ENCODE assay signal across 19 cellular contexts in the genomic region with DNA sequence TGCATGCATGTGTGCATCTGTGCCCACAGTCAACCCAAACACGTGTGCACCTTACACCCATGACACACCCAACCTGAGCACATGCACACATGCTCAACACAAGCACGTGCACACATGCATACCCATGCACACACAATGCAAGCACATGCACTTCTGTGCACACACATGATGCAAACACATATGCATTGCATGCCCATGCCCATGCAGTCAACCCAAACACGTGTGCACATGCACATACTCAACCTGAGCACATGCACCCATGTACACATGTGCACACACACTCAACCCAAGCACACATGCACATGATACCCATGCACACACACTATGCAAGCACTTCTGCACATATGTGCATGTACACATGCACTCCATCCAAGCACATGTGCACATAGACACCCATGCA.
"Had no signal": no experiment of that assay in that cellular context is flagged by ENCODE, and none has a peak within 500 bp of the region (broad histone marks: within the 10 kb centered on the region; RNA-seq: fewer than 3 reads in every experiment).

No MANE protein-coding gene starts in this region.

- H3K4me1 ChIP-seq: colonic mucosa, gastrocnemius medialis, left ventricle myocardium inferior, psoas muscle, sigmoid colon, vagina had no signal

- H3K4me3 Mint-ChIP-seq: natural killer cell treated with Interleukin-12 subunit alpha and Interleukin-12 subunit beta and Interleukin-15 and Interleukin-18, amount 100 ng/mL, for 72 hours; type B pancreatic cell had no signal

- H3K36me3 Mint-ChIP-seq: type B pancreatic cell had no signal

- H3K36me3 ChIP-seq: colonic mucosa, gastrocnemius medialis, heart right ventricle, left ventricle myocardium inferior, sigmoid colon, vagina had no signal

- H3K27ac Mint-ChIP-seq: natural killer cell treated with Interleukin-12 subunit alpha and Interleukin-12 subunit beta and Interleukin-15 and Interleukin-18, amount 100 ng/mL, for 72 hours; type B pancreatic cell had no signal

- DNase-seq: colonic mucosa; effector CD4-positive, alpha-beta T cell; gastrocnemius medialis; heart right ventricle; hypothalamus; islet precursor cell; left ventricle myocardium inferior; mesenchymal stem cell; midbrain; psoas muscle; retina; sigmoid colon; stimulated activated CD4-positive, alpha-beta T cell treated with anti-CD3 and anti-CD28 coated beads, Interleukin-12 subunit alpha, Interleukin-12 subunit beta, amount 100 ng/mL, for 4 hours; stimulated activated naive CD4-positive, alpha-beta T cell treated with Interleukin-2 at 50 U/mL for 16 hours had no signal

- H3K4me3 ChIP-seq: colonic mucosa, gastrocnemius medialis, heart right ventricle, left ventricle myocardium inferior, lung, psoas muscle, sigmoid colon, skin epidermis, vagina had no signal

- H3K9me3 ChIP-seq: colonic mucosa, gastrocnemius medialis, sigmoid colon, vagina had no signal

- H3K27ac ChIP-seq: colonic mucosa, gastrocnemius medialis, heart right ventricle, left ventricle myocardium inferior, psoas muscle, sigmoid colon, skin epidermis, vagina had no signal

- H3K27me3 ChIP-seq: colonic mucosa, sigmoid colon, vagina had no signal
